Comparison of ENCODE assay signal across 1 cellular context in the genomic region with DNA sequence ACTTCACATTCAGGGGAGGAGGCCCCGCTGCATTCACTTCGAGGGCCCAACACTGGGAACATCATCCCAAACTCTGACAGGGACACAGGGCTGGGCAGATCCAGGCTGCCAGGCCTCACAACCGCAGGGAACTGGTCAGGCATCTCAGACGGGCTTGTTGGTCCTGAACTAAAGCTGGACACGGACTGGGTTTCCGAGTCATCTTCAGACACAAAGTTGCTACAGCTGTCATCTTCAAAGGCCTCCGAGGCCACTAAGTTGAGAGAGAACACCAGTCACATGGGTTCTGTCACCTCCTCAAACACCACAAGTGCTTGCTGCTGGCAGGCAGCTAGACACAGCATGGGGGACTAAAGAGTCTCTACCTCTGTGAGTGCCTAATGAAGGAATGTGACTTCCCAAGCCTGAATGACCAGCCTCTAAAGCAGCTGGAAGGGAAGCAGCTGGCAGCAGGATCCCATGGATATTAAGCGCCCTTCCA.
TF ChIP-seq lines count a peak whose summit lies in the region.

No MANE protein-coding gene starts in this region.

TF ChIP-seq in GM12878, 131 proteins besides CTCF, POLR2A, EP300 and RAD21:
- no peak for TF ChIP-seq WRNIP1 (IDR thresholded peaks at IDR 0.05; ENCODE audit: borderline replicate concordance, low read depth, low read length)
